In the genomic region with DNA sequence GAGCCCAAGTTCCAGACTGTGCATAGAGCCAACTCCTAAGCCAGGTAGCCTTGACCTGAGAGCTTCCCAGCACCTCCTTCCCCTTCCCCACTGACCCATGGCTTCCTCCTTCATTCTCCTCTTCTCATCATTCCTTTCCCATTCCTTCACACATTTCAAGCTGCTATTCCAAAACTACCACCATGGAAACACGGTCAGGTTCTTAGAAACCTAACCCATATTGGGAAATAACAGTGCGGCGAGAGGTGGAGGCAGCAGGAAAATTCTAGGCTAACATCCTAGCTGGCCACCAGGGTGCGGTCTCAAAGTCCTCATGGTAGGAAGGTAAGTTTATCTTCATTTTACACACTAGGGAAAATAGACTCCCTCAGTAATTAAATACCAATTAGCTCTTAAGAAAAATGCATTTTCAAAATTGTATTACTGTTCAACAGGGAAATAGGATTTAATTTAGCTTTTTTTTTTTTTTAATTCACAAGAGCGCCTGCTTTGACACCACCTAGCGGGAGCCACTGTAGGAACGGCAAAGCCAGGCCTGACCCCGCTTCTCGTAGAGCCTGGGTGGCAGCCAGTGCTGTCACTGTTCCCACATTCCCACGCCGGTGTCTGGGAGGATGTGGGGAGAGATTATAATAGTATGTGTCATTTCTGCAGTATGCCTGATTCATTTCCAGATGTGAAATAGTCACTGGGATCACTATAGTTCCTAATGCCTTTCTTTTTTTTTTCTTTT, we compare ENCODE assay signal across 9 cellular contexts. TPM values are rescaled to one million over a fixed set of nuclear protein-coding genes. Genes with fewer than 3 reads are reported as not detected.
DNase-seq lines count a peak whose midpoint lies in the region; ATAC-seq and TF ChIP-seq lines count a peak whose summit lies in the region.
"Had no signal": no experiment of that assay in that cellular context is flagged by ENCODE, and none has a peak within 500 bp of the region (broad histone marks: within the 10 kb centered on the region; RNA-seq: fewer than 3 reads in every experiment).

No MANE protein-coding gene starts in this region.

- no peak overlapping the region for H3K27ac Mint-ChIP-seq in activated CD4-positive, alpha-beta T cell treated with anti-CD3 and anti-CD28 coated beads, Interleukin-2, amount 10 ng/mL, durations not matched to agents 7 days and 5 days

- H3K4me1 ChIP-seq in aorta (ENCODE audit: control insufficient read depth in 1 of 2, insufficient read depth in 2 of 2, low read length in 2 of 2), result no peaks in the 10 kb centered on the region

- H3K27me3 Mint-ChIP-seq in activated CD4-positive, alpha-beta T cell treated with anti-CD3 and anti-CD28 coated beads, Interleukin-2, amount 10 ng/mL, durations not matched to agents 7 days and 5 days, result no peaks in the 10 kb centered on the region

- H3K36me3 Mint-ChIP-seq in activated CD4-positive, alpha-beta T cell treated with anti-CD3 and anti-CD28 coated beads, Interleukin-2, amount 10 ng/mL, durations not matched to agents 7 days and 5 days (ENCODE audit: low read depth), result no peaks in the 10 kb centered on the region

- no peaks in the 10 kb centered on the region for H3K9me3 Mint-ChIP-seq in activated CD4-positive, alpha-beta T cell treated with anti-CD3 and anti-CD28 coated beads, Interleukin-2, amount 10 ng/mL, durations not matched to agents 7 days and 5 days

- CTCF ChIA-PET in activated CD4-positive, alpha-beta T cell treated with anti-CD3 and anti-CD28 coated beads, Interleukin-2, amount 10 ng/mL, durations not matched to agents 7 days and 5 days (lab: Charles Lee), result interaction anchor here (1.8 to 3.1 kb wide), 3 partner anchors 11 to 17 kb away, joined by 5 to 14 read pairs (median 7); a partner anchor contains a TSS

- ATAC-seq in aorta (ENCODE audit: low FRiP score) (peak; percentile 85), GM21619 (IDR thresholded peaks at IDR 0.05; ENCODE audit: unreplicated experiment) (no peak), HG03280 (IDR thresholded peaks at IDR 0.05; ENCODE audit: unreplicated experiment) (no peak)

- POLR2A ChIA-PET in activated CD4-positive, alpha-beta T cell treated with anti-CD3 and anti-CD28 coated beads, Interleukin-2, amount 10 ng/mL, durations not matched to agents 7 days and 5 days (lab: Charles Lee), result no interaction called here

- no peaks in the 10 kb centered on the region for H3K4me1 Mint-ChIP-seq in activated CD4-positive, alpha-beta T cell treated with anti-CD3 and anti-CD28 coated beads, Interleukin-2, amount 10 ng/mL, durations not matched to agents 7 days and 5 days

- intact Hi-C loops in aorta (cut with DNase I), result no loop called here

- H3K4me3 ChIP-seq in astrocyte of the spinal cord (ENCODE audit: low read depth, low read length) (no peak overlapping the region), aorta (ENCODE audit: low read length in 2 of 2) (no peak overlapping the region)
- H3K4me3 ChIP-seq: thyroid gland had no signal

- H3K27me3 ChIP-seq in aorta (ENCODE audit: control insufficient read depth in 1 of 2, insufficient read depth in 2 of 2, low read length in 1 of 2), result no peaks in the 10 kb centered on the region
- H3K27me3 ChIP-seq: thyroid gland had no signal

- H3K36me3 ChIP-seq in aorta (ENCODE audit: control insufficient read depth in 1 of 2, insufficient read depth in 2 of 2, low read length in 1 of 2), result no peaks in the 10 kb centered on the region
- H3K36me3 ChIP-seq: thyroid gland had no signal

- in situ Hi-C loops in astrocyte of the spinal cord (cut with HindIII; ENCODE audit: low sequenced_read_pairs), result no loop called here

- H3K27ac ChIP-seq in aorta (ENCODE audit: low read depth in 1 of 2, low read length in 2 of 2), result peak overlapping the region in 1 of 2 donors; percentile 19

- H3K9me3 ChIP-seq in aorta (ENCODE audit: control insufficient read depth, low read length), result no peaks in the 10 kb centered on the region
- H3K9me3 ChIP-seq: thyroid gland had no signal

- WGBS in aorta, 2 donors, result 19 to 21% methylated on average over 11 of the region's 11 CpGs

- TF ChIP-seq CTCF in astrocyte of the spinal cord (IDR thresholded peaks at IDR 0.05; ENCODE audit: low read depth, low read length), result peak; percentile 62

- peak; percentile 36 to 38 for DNase-seq in activated CD4-positive, alpha-beta T cell treated with anti-CD3 and anti-CD28 coated beads, Interleukin-2, amount 50 U/mL, for 48 hours
- DNase-seq in activated CD4-positive, alpha-beta T cell treated with anti-CD3 and anti-CD28 coated beads, Interleukin-2, amount 10 ng/mL, durations not matched to agents 7 days and 5 days, result no peak
- DNase-seq in astrocyte of the spinal cord (ENCODE audit: low read depth, low spot score) (peak; percentile 95), kidney tubule cell (ENCODE audit: low spot score) (peak; percentile 95), aorta (peak; percentile 92 to 97), NCI-H82 treated with DMSO at 0.1 percent for 48 hours (lab: John Stamatoyannopoulos, UW; ENCODE audit: unreplicated experiment) (no peak)

- H3K4me3 Mint-ChIP-seq in activated CD4-positive, alpha-beta T cell treated with anti-CD3 and anti-CD28 coated beads, Interleukin-2, amount 10 ng/mL, durations not matched to agents 7 days and 5 days, result no peak overlapping the region

RNA-seq across cellular contexts. Expression of a gene that starts 14.0 kb away (rescaled TPM):
- total RNA-seq in activated CD4-positive, alpha-beta T cell treated with anti-CD3 and anti-CD28 coated beads, Interleukin-2, amount 10 ng/mL, durations not matched to agents 7 days and 5 days, result 1 to 10 TPM; 1.4 to 1.6 TPM
- 10 to 100 TPM; 22.2 to 24.5 TPM for total RNA-seq in aorta
- 10 to 100 TPM in 1 of 2 donors, 1 to 10 TPM in 1; 8.6 to 13.9 TPM for polyA plus RNA-seq in aorta

RNA-seq across cellular contexts. Expression of a gene that starts 16.7 kb away (rescaled TPM):
- total RNA-seq in activated CD4-positive, alpha-beta T cell treated with anti-CD3 and anti-CD28 coated beads, Interleukin-2, amount 10 ng/mL, durations not matched to agents 7 days and 5 days, result 10 to 100 TPM; 58.7 to 63.0 TPM
- 10 to 100 TPM; 47.2 to 64.4 TPM for total RNA-seq in aorta
- 10 to 100 TPM; 29.7 to 45.2 TPM for polyA plus RNA-seq in aorta

Comparison
In these comparisons a context has a peak if more than half of its experiments do, and no peak if none do; other contexts are left out.
1. DNase-seq: peak in activated CD4-positive, alpha-beta T cell treated with anti-CD3 and anti-CD28 coated beads, Interleukin-2, amount 50 U/mL, for 48 hours (2 of 2), astrocyte of the spinal cord (single experiment), kidney tubule cell (single experiment) and aorta (2 of 2); none in activated CD4-positive, alpha-beta T cell treated with anti-CD3 and anti-CD28 coated beads, Interleukin-2, amount 10 ng/mL, durations not matched to agents 7 days and 5 days (single experiment) and NCI-H82 treated with DMSO at 0.1 percent for 48 hours (single experiment).
2. RNA of a gene that starts 14.0 kb away (total RNA-seq): 22.2 to 24.5 TPM in aorta; 1.4 to 1.6 TPM in activated CD4-positive, alpha-beta T cell treated with anti-CD3 and anti-CD28 coated beads, Interleukin-2, amount 10 ng/mL, durations not matched to agents 7 days and 5 days; every median in the first group is over 4 times any median in the second.